25 cellular contexts compared by ENCODE assay signal in the genomic region with DNA sequence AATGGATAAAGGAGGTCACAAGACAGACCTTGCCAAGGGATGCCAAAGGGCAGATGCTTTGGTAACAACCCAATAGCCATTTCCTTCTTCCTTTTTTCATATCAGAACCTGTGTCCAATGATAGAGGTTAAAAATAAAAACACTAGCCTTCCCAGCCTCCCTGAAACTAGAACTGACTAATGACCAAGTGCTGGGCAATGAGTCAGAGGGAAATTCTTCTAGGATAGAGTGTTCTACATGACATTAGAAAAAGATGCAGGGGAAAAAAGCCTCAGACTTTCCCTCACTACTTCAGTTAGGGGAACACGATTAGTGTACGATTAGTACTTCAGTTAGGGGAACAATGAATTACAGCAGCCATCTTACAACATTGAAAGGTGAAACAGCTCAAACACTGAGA. TPM values are rescaled to one million over a fixed set of nuclear protein-coding genes. Genes with fewer than 3 reads are reported as not detected.
DNase-seq lines count a peak whose midpoint lies in the region; FAIRE-seq and TF ChIP-seq lines count a peak whose summit lies in the region.
"Had no signal": no experiment of that assay in that cellular context is flagged by ENCODE, and none has a peak within 500 bp of the region (broad histone marks: within the 10 kb centered on the region; RNA-seq: fewer than 3 reads in every experiment).

No MANE protein-coding gene starts in this region.

- no peak for TF ChIP-seq RAD21 in H1 (IDR thresholded peaks at IDR 0.05 in 1 of 2, conservative IDR thresholded peaks at IDR 0.05 in 1 of 2; ENCODE audit: low read depth in 2 of 2, low read length in 2 of 2)

- H3K4me3 ChIP-seq in H1 (ENCODE audit: extremely low read depth in 1 of 4, insufficient read depth in 2 of 4, low read depth in 3 of 4, low read length in 4 of 4) (no peak overlapping the region), testis (no peak overlapping the region)
- H3K4me3 ChIP-seq: cardiac muscle cell, PC-9, skin epidermis, suprapubic skin had no signal

- no peaks in the 10 kb centered on the region for H3K36me3 ChIP-seq in H1 (ENCODE audit: control insufficient read depth in 2 of 4, insufficient read depth in 4 of 4, low read length in 3 of 4)
- no peaks in the 10 kb centered on the region for H3K36me3 ChIP-seq in testis (ENCODE audit: low read depth, missing control alignments)
- H3K36me3 ChIP-seq: cardiac muscle cell, suprapubic skin had no signal

- no peak overlapping the region for H3K9ac ChIP-seq in H1 (replicated peaks in 1 of 4; ENCODE audit: extremely low read depth in 1 of 4, low read depth in 3 of 4, low read length in 3 of 4)

- no peak overlapping the region for H4K5ac ChIP-seq in H1 (ENCODE audit: insufficient read length, low read depth, low read length)

- H4K20me1 ChIP-seq in H1 (replicated peaks in 1 of 2; ENCODE audit: control insufficient read depth in 1 of 2, insufficient read depth in 2 of 2, low read length in 2 of 2), result no peaks in the 10 kb centered on the region

- 95% methylated on average over 2 of the region's 2 CpGs; no CpG with 5 or more reads in 1 of the 2 experiments for WGBS in H1 (ENCODE audit: extremely low coverage in 1 of 2, insufficient coverage in 1 of 2, insufficient read length in 1 of 2, insufficient replicate concordance in 2 of 2, low coverage in 1 of 2, low lambda C conversion rate in 2 of 2, missing lambda C conversion rate in 1 of 2), 2 experiments
- 80 to 85% methylated on average over 2 of the region's 2 CpGs for WGBS in testis, 2 donors

- H3K14ac ChIP-seq in H1 (ENCODE audit: insufficient read length), result no peak overlapping the region

- no peak overlapping the region for H4K8ac ChIP-seq in H1 (ENCODE audit: extremely low read depth, insufficient read depth, low read length)

- H2BK120ac ChIP-seq in H1 (replicated peaks; ENCODE audit: low read depth, low read length), result no peak overlapping the region

- H3K27ac Mint-ChIP-seq in activated naive CD8-positive, alpha-beta T cell treated with anti-CD3 and anti-CD28 coated beads for 36 hours, result no peak overlapping the region
- H3K27ac Mint-ChIP-seq: naive thymus-derived CD4-positive, alpha-beta T cell had no signal

- no peaks in the 10 kb centered on the region for H3K27me3 ChIP-seq in H1 (replicated peaks in 1 of 4; ENCODE audit: control insufficient read depth in 3 of 4, extremely low read depth in 1 of 4, insufficient read depth in 3 of 4, low read length in 3 of 4)
- no peaks in the 10 kb centered on the region for H3K27me3 ChIP-seq in testis
- H3K27me3 ChIP-seq: suprapubic skin had no signal

- H3K9me3 Mint-ChIP-seq in activated naive CD8-positive, alpha-beta T cell treated with anti-CD3 and anti-CD28 coated beads for 36 hours, result no peaks in the 10 kb centered on the region

- no peak overlapping the region for H3K23ac ChIP-seq in H1 (ENCODE audit: insufficient read length)

- no peak for TF ChIP-seq CTCF in H1 (IDR thresholded peaks at IDR 0.05; ENCODE audit: control extremely low read depth in 1 of 3, insufficient read depth in 1 of 3, low read depth in 1 of 3, low read length in 3 of 3)
- TF ChIP-seq CTCF in testis (IDR thresholded peaks at IDR 0.05), result no peak

- no peak overlapping the region for H3K4ac ChIP-seq in H1 (replicated peaks; ENCODE audit: insufficient read length, low read depth, low read length)

- H3K18ac ChIP-seq in H1 (ENCODE audit: extremely low read depth, low read length), result no peak overlapping the region

- H3K27ac ChIP-seq in H1 (ENCODE audit: low read depth, low read length), result no peak overlapping the region
- H3K27ac ChIP-seq in testis, result no peak overlapping the region
- H3K27ac ChIP-seq: cardiac muscle cell, PC-9, skin epidermis, suprapubic skin had no signal

- intact Hi-C loops in testis (cut with DNase I; ENCODE audit: low total_unique reads), result no loop called here

- no peaks in the 10 kb centered on the region for H3K4me1 Mint-ChIP-seq in activated naive CD8-positive, alpha-beta T cell treated with anti-CD3 and anti-CD28 coated beads for 36 hours
- H3K4me1 Mint-ChIP-seq: naive thymus-derived CD4-positive, alpha-beta T cell had no signal

- H3K9me3 ChIP-seq in H1 (ENCODE audit: insufficient read depth in 2 of 2, low read depth in 1 of 2, low read length in 1 of 2) (no peaks in the 10 kb centered on the region), testis (no peaks in the 10 kb centered on the region)
- H3K9me3 ChIP-seq: suprapubic skin had no signal

- no peak overlapping the region for H2BK20ac ChIP-seq in H1 (ENCODE audit: low read length)

- no peak for TF ChIP-seq EP300 in H1 (IDR thresholded peaks at IDR 0.05; ENCODE audit: borderline replicate concordance in 1 of 2, low read depth in 2 of 2, low read length in 2 of 2)

- no peak overlapping the region for H2BK12ac ChIP-seq in H1 (ENCODE audit: low read depth, low read length)

- H3K23me2 ChIP-seq in H1 (ENCODE audit: low read depth, low read length), result no peaks in the 10 kb centered on the region

- H4K91ac ChIP-seq in H1 (replicated peaks; ENCODE audit: insufficient read length, low read length), result no peak overlapping the region

- H2BK15ac ChIP-seq in H1 (ENCODE audit: low read length), result no peak overlapping the region

- POLR2A ChIA-PET in H1 (lab: Charles Lee; ENCODE audit: partially characterized antibody), result no interaction called here

- H3K4me3 Mint-ChIP-seq in activated naive CD8-positive, alpha-beta T cell treated with anti-CD3 and anti-CD28 coated beads for 36 hours, result no peak overlapping the region
- H3K4me3 Mint-ChIP-seq: naive thymus-derived CD4-positive, alpha-beta T cell had no signal

- FAIRE-seq in H1 (lab: Jason Lieb, UNC), result peak; percentile 96

- no peak overlapping the region for H3K4me2 ChIP-seq in H1 (ENCODE audit: insufficient read depth in 1 of 2, low read depth in 2 of 2, low read length in 2 of 2)
- H3K4me2 ChIP-seq: PC-9 had no signal

- CTCF ChIA-PET in H1 (lab: Charles Lee; ENCODE audit: partially characterized antibody), result no interaction called here

- no peaks in the 10 kb centered on the region for H3K79me2 ChIP-seq in H1 (ENCODE audit: control insufficient read depth in 1 of 2, insufficient read depth in 2 of 2, low read length in 2 of 2)

- H2AFZ ChIP-seq in H1 (ENCODE audit: low read length), result no peak overlapping the region
- H2AFZ ChIP-seq: PC-9 had no signal

- H3K4me1 ChIP-seq in H1 (replicated peaks in 1 of 4; ENCODE audit: control insufficient read depth in 3 of 4, insufficient read depth in 4 of 4, low read length in 3 of 4) (peaks cover 0 to 2% (median 0%) of the 10 kb centered on the region in 4 experiments; a peak in 1 of 7 replicates), testis (no peaks in the 10 kb centered on the region)
- H3K4me1 ChIP-seq: suprapubic skin had no signal

- H3K27me3 Mint-ChIP-seq in activated naive CD8-positive, alpha-beta T cell treated with anti-CD3 and anti-CD28 coated beads for 36 hours, result no peaks in the 10 kb centered on the region

- DNase-seq in EL, result peak; percentile 15
- DNase-seq in RPMI7951 (ENCODE audit: low read depth), result peak; percentile 25
- DNase-seq in H1 (ENCODE audit: low read depth in 1 of 2, low spot score in 2 of 2), result no peak
- peak; percentile 1 to 40 for DNase-seq in lung microvascular endothelial cell (ENCODE audit: low read depth in 2 of 2)
- DNase-seq in NCI-H1436 (lab: John Stamatoyannopoulos, UW), result no peak
- no peak for DNase-seq in testis
- DNase-seq in SKM-1 treated with dmso at 0.1 percent for 144 hours (lab: John Stamatoyannopoulos, UW; ENCODE audit: unreplicated experiment), result no peak
- DNase-seq in activated naive CD8-positive, alpha-beta T cell treated with anti-CD3 and anti-CD28 coated beads for 36 hours, result no peak
- DNase-seq: activated naive CD4-positive, alpha-beta T cell treated with anti-CD3 and anti-CD28 coated beads, Interleukin-2, amount 50 U/mL, for 16 hours; activated T-cell treated with anti-CD3 and anti-CD28 coated beads, Interleukin-2, amount 50 U/mL, for 1 hour; AML-193; Calu3; effector CD4-positive, alpha-beta T cell; GF-D8; KG1; naive thymus-derived CD4-positive, alpha-beta T cell; NCI-H1092 treated with DMSO at 0.1 percent for 48 hours; NCI-H69; posterior cingulate gyrus; stimulated activated CD4-positive, alpha-beta T cell treated with anti-CD3 and anti-CD28 coated beads, Interleukin-4, amount 100 ng/mL, for 24 hours had no signal

- H3K36me3 Mint-ChIP-seq in activated naive CD8-positive, alpha-beta T cell treated with anti-CD3 and anti-CD28 coated beads for 36 hours, result no peaks in the 10 kb centered on the region
- H3K36me3 Mint-ChIP-seq: naive thymus-derived CD4-positive, alpha-beta T cell had no signal

- no peak overlapping the region for H3K56ac ChIP-seq in H1 (replicated peaks; ENCODE audit: insufficient read length, low read depth, low read length)

- TF ChIP-seq POLR2A in H1 (IDR thresholded peaks at IDR 0.05; ENCODE audit: control extremely low read depth in 1 of 2, low read depth in 2 of 2, low read length in 2 of 2), result no peak
- no peak for TF ChIP-seq POLR2A in testis (IDR thresholded peaks at IDR 0.05)

- H3K79me1 ChIP-seq in H1 (ENCODE audit: low read depth, low read length), result no peaks in the 10 kb centered on the region

- no peak overlapping the region for H2AK5ac ChIP-seq in H1 (ENCODE audit: low read depth, low read length)

- H2BK5ac ChIP-seq in H1 (ENCODE audit: low read depth, low read length), result no peak overlapping the region

TF ChIP-seq in H1, 55 proteins besides CTCF, POLR2A, EP300 and RAD21 (continues in another document):
- no peak for TF ChIP-seq POU5F1 (IDR thresholded peaks at IDR 0.05; ENCODE audit: low read depth, low read length)
- TF ChIP-seq SIRT6 (IDR thresholded peaks at IDR 0.05; ENCODE audit: low read length), result no peak
- no peak for TF ChIP-seq YY1 (IDR thresholded peaks at IDR 0.05; ENCODE audit: low read depth, low read length)
- TF ChIP-seq BCL11A (IDR thresholded peaks at IDR 0.05; ENCODE audit: low read depth in 2 of 2, low read length in 2 of 2), result no peak
- TF ChIP-seq CEBPB (IDR thresholded peaks at IDR 0.05; ENCODE audit: low read depth, low read length), result no peak
- TF ChIP-seq HDAC6 (IDR thresholded peaks at IDR 0.05; ENCODE audit: low read depth, low read length), result no peak
- no peak for TF ChIP-seq ASH2L (IDR thresholded peaks at IDR 0.05; ENCODE audit: low read length)

RNA-seq across cellular contexts. Expression of gene FAM47C, which starts 29.3 kb away (rescaled TPM):
- not detected in 2 replicates for total RNA-seq in RPMI7951 (2014; rRNA removed; shearing (Covaris generic))
- not detected in 2 replicates for total RNA-seq in H1 (2021; fragmentation: NEBNext Ultra II Directional; extraction: Animal tissue kit (Norgen Biotek cat#: 25700))
- not detected in 2 replicates for polyA plus RNA-seq in H1 (2011; rRNA removed)
- not detected for polyA plus RNA-seq in H1 (2011; cell fraction: cytosol; rRNA removed)
- not detected for polyA plus RNA-seq in H1 (2011; cell fraction: nucleus; rRNA removed)
- polyA plus RNA-seq in H1 (2012, experiment 1 of 2), result not detected in 4 replicates
- polyA plus RNA-seq in H1 (2012, experiment 2 of 2), result not detected
- polyA plus RNA-seq in H1 (2013, experiment 1 of 2), result not detected
- not detected for polyA plus RNA-seq in H1 (2013, experiment 2 of 2)
- not detected in 2 replicates for polyA minus RNA-seq in H1 (2011; rRNA and poly(A)+ RNA removed)
- polyA minus RNA-seq in H1 (2011; cell fraction: cytosol; rRNA and poly(A)+ RNA removed), result not detected
- polyA minus RNA-seq in H1 (2011; cell fraction: nucleus; rRNA and poly(A)+ RNA removed), result not detected
- not detected in 2 replicates for total RNA-seq in lung microvascular endothelial cell
- total RNA-seq in testis, result 1 to 10 TPM in 1 of 2 donors, under 1 TPM in 1; 0.74 to 2.4 TPM
- polyA plus RNA-seq in testis (ENCODE audit: insufficient read depth, low read depth, low replicate concordance), result 9.5 TPM
- not detected for total RNA-seq in activated naive CD8-positive, alpha-beta T cell treated with anti-CD3 and anti-CD28 coated beads for 36 hours
- total RNA-seq: Calu3; cardiac muscle cell; liver; naive thymus-derived CD4-positive, alpha-beta T cell; PC-9; suprapubic skin had no signal
- polyA plus RNA-seq: cardiac muscle cell; liver; naive thymus-derived CD4-positive, alpha-beta T cell had no signal

Comparison
In these comparisons a context has a peak if more than half of its experiments do, and no peak if none do; other contexts are left out.
1. DNase-seq: peak in EL (single experiment), RPMI7951 (single experiment) and lung microvascular endothelial cell (2 of 2); none in H1 (0 of 2), NCI-H1436 (single experiment), testis (single experiment), SKM-1 treated with dmso at 0.1 percent for 144 hours (single experiment) and activated naive CD8-positive, alpha-beta T cell treated with anti-CD3 and anti-CD28 coated beads for 36 hours (single experiment).